ENCODE assay signal across 34 cellular contexts in the genomic region with DNA sequence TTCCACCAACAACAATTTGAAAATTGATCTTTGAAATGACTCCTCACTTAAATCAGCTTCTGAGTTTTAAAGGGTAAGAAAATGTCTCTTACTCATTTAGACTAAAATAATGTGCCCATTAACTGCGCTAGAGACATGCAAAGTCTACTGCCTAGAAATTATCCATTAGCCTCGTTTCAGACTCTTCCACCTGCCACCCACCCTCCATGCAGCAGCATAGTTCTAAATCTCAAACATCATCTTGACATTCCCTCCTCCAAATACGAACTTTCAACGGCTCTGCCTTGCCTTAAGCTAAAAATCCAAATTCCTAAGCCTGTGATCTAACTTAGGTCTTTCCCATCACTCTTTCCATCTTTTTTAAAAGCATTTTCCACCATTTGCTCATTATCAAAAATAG.
"Had no signal": no experiment of that assay in that cellular context is flagged by ENCODE, and none has a peak within 500 bp of the region (broad histone marks: within the 10 kb centered on the region; RNA-seq: fewer than 3 reads in every experiment).

No MANE protein-coding gene starts in this region.

- DNase-seq: activated B cell treated with CpG ODN at 0.5 μM for 24 hours; activated CD4-positive, alpha-beta memory T cell treated with anti-CD3 and anti-CD28 coated beads for 36 hours; activated CD4-positive, alpha-beta T cell treated with anti-CD3 and anti-CD28 coated beads for 4 hours; activated CD4-positive, alpha-beta T cell treated with anti-CD3 and anti-CD28 coated beads, Interleukin-2, amount 10 ng/mL, durations not matched to agents 24 days and 14 days; activated CD4-positive, alpha-beta T cell treated with anti-CD3 and anti-CD28 coated beads, Interleukin-2, amount 50 U/mL, for 1 hour; activated CD4-positive, alpha-beta T cell treated with anti-CD3 and anti-CD28 coated beads, Interleukin-2, amount 50 U/mL, for 4 hours; activated CD4-positive, CD25-positive, alpha-beta regulatory T cell treated with anti-CD3 and anti-CD28 coated beads, Interleukin-2, amount 50 U/mL, for 72 hours; activated CD8-positive, alpha-beta memory T cell treated with anti-CD3 and anti-CD28 coated beads, Interleukin-2, amount 50 U/mL, for 4 hours; activated CD8-positive, alpha-beta T cell treated with anti-CD3 and anti-CD28 coated beads for 36 hours; activated effector memory CD4-positive, alpha-beta T cell treated with anti-CD3 and anti-CD28 coated beads, Interleukin-2, amount 50 U/mL, for 16 hours; activated gamma-delta T cell treated with Interleukin-2 at 50 U/mL for 16 hours; activated naive CD4-positive, alpha-beta T cell; activated naive CD4-positive, alpha-beta T cell treated with anti-CD3 and anti-CD28 coated beads for 36 hours; activated naive CD4-positive, alpha-beta T cell treated with anti-CD3 and anti-CD28 coated beads, Interleukin-2, amount 50 U/mL, for 16 hours; activated naive CD8-positive, alpha-beta T cell treated with anti-CD3 and anti-CD28 coated beads for 36 hours; activated T-cell treated with anti-CD3 and anti-CD28 coated beads for 4 hours; activated T-cell treated with anti-CD3 and anti-CD28 coated beads, Interleukin-2, amount 50 U/mL, for 1 hour; activated T-cell treated with anti-CD3 and anti-CD28 coated beads, Interleukin-2, amount 50 U/mL, for 4 hours; activated T-cell treated with anti-CD3 and anti-CD28 coated beads, Interleukin-2, amount 50 U/mL, for 72 hours; adrenal gland; amniotic stem cell; aorta; body of pancreas; brain microvascular endothelial cell; central memory CD4-positive, alpha-beta T cell; T-helper 1 cell; T-helper 2 cell; T-helper 9 cell had no signal

- ATAC-seq: activated CD8-positive, alpha-beta T cell treated with anti-CD3 and anti-CD28 coated beads for 36 hours; activated naive CD4-positive, alpha-beta T cell treated with anti-CD3 and anti-CD28 coated beads, Interleukin-2, amount 50 U/mL, for 72 hours; activated T-cell treated with anti-CD3 and anti-CD28 coated beads, Interleukin-2, amount 50 U/mL, for 4 hours; activated T-cell treated with anti-CD3 and anti-CD28 coated beads, Interleukin-2, amount 50 U/mL, for 72 hours; activated T-helper 17 cell treated with anti-CD3 and anti-CD28 coated beads, Interleukin-2, amount 50 U/mL, for 72 hours; body of pancreas had no signal

- H3K27me3 Mint-ChIP-seq: activated CD8-positive, alpha-beta T cell treated with anti-CD3 and anti-CD28 coated beads for 36 hours; activated naive CD8-positive, alpha-beta T cell treated with anti-CD3 and anti-CD28 coated beads for 36 hours had no signal

- H3K9me3 ChIP-seq: adrenal gland, body of pancreas had no signal

- H3K4me3 Mint-ChIP-seq: activated B cell treated with CpG ODN at 0.5 μM for 24 hours; activated CD4-positive, alpha-beta memory T cell treated with anti-CD3 and anti-CD28 coated beads for 36 hours; activated CD4-positive, alpha-beta T cell treated with anti-CD3 and anti-CD28 coated beads, Interleukin-2, amount 10 ng/mL, durations not matched to agents 24 days and 14 days; activated CD8-positive, alpha-beta T cell treated with anti-CD3 and anti-CD28 coated beads for 36 hours; activated naive CD4-positive, alpha-beta T cell treated with anti-CD3 and anti-CD28 coated beads for 36 hours; activated naive CD8-positive, alpha-beta T cell treated with anti-CD3 and anti-CD28 coated beads for 36 hours; activated T-cell treated with anti-CD3 and anti-CD28 coated beads, Interleukin-2, amount 50 U/mL, for 4 hours; activated T-cell treated with anti-CD3 and anti-CD28 coated beads, Interleukin-2, amount 50 U/mL, for 72 hours; activated T-helper 1 cell treated with anti-CD3 and anti-CD28 coated beads, Interleukin-12 subunit alpha, Interleukin-12 subunit beta, Interleukin-2, Interleukin-4 antibody, amounts not matched to agents 30 ng/mL and 10 ng/mL and 1 ng/mL, durations not matched to agents 14 hours and 24 hours and 36 hours; activated T-helper 17 cell treated with anti-CD3 and anti-CD28 coated beads, Interleukin-2, amount 50 U/mL, for 72 hours; T-helper 1 cell treated with Interleukin-12 subunit alpha and Interleukin-12 subunit beta and Interleukin-4 antibody, amounts not matched to agents 30 μg/mL and 1 μg/mL, for 36 hours; T-helper 2 cell treated with Interferon-gamma antibody and Interleukin-4, amounts not matched to agents 5 μg/mL and 100 μg/mL, for 36 hours had no signal

- H3K36me3 ChIP-seq: adrenal gland, brain microvascular endothelial cell, breast epithelium had no signal

- H3K9me3 Mint-ChIP-seq: activated CD4-positive, alpha-beta memory T cell treated with anti-CD3 and anti-CD28 coated beads for 36 hours; activated CD4-positive, alpha-beta T cell treated with anti-CD3 and anti-CD28 coated beads, Interleukin-2, amount 10 ng/mL, durations not matched to agents 24 days and 14 days; activated naive CD4-positive, alpha-beta T cell treated with anti-CD3 and anti-CD28 coated beads for 36 hours; activated naive CD4-positive, alpha-beta T cell treated with anti-CD3 and anti-CD28 coated beads, Interleukin-2, amount 50 U/mL, for 72 hours; activated naive CD8-positive, alpha-beta T cell treated with anti-CD3 and anti-CD28 coated beads for 36 hours; activated T-cell treated with anti-CD3 and anti-CD28 coated beads, Interleukin-2, amount 50 U/mL, for 72 hours; activated T-helper 1 cell treated with anti-CD3 and anti-CD28 coated beads, Interleukin-12 subunit alpha, Interleukin-12 subunit beta, Interleukin-2, Interleukin-4 antibody, amounts not matched to agents 30 ng/mL and 10 ng/mL and 1 ng/mL, durations not matched to agents 14 hours and 24 hours and 36 hours; activated T-helper 17 cell treated with anti-CD3 and anti-CD28 coated beads, Interleukin-2, amount 50 U/mL, for 72 hours; T-helper 1 cell treated with Interleukin-12 subunit alpha and Interleukin-12 subunit beta and Interleukin-4 antibody, amounts not matched to agents 30 μg/mL and 1 μg/mL, for 36 hours; T-helper 2 cell treated with Interferon-gamma antibody and Interleukin-4, amounts not matched to agents 5 μg/mL and 100 μg/mL, for 36 hours had no signal

- H3K4me3 ChIP-seq: adrenal gland, body of pancreas, breast epithelium had no signal

- H3K27ac Mint-ChIP-seq: activated B cell treated with CpG ODN at 0.5 μM for 24 hours; activated CD4-positive, alpha-beta memory T cell treated with anti-CD3 and anti-CD28 coated beads for 36 hours; activated CD4-positive, alpha-beta T cell treated with anti-CD3 and anti-CD28 coated beads, Interleukin-2, amount 10 ng/mL, durations not matched to agents 24 days and 14 days; activated CD8-positive, alpha-beta T cell treated with anti-CD3 and anti-CD28 coated beads for 36 hours; activated naive CD4-positive, alpha-beta T cell treated with anti-CD3 and anti-CD28 coated beads for 36 hours; activated naive CD4-positive, alpha-beta T cell treated with anti-CD3 and anti-CD28 coated beads, Interleukin-2, amount 50 U/mL, for 72 hours; activated naive CD8-positive, alpha-beta T cell treated with anti-CD3 and anti-CD28 coated beads for 36 hours; activated T-cell treated with anti-CD3 and anti-CD28 coated beads, Interleukin-2, amount 50 U/mL, for 72 hours; activated T-helper 1 cell treated with anti-CD3 and anti-CD28 coated beads, Interleukin-12 subunit alpha, Interleukin-12 subunit beta, Interleukin-2, Interleukin-4 antibody, amounts not matched to agents 30 ng/mL and 10 ng/mL and 1 ng/mL, durations not matched to agents 14 hours and 24 hours and 36 hours; activated T-helper 17 cell treated with anti-CD3 and anti-CD28 coated beads, Interleukin-2, amount 50 U/mL, for 72 hours; T-helper 1 cell treated with Interleukin-12 subunit alpha and Interleukin-12 subunit beta and Interleukin-4 antibody, amounts not matched to agents 30 μg/mL and 1 μg/mL, for 36 hours; T-helper 2 cell treated with Interferon-gamma antibody and Interleukin-4, amounts not matched to agents 5 μg/mL and 100 μg/mL, for 36 hours had no signal

- H3K4me1 ChIP-seq: adrenal gland, body of pancreas, breast epithelium had no signal

- H3K27ac ChIP-seq: adrenal gland, body of pancreas, brain microvascular endothelial cell, breast epithelium had no signal

- H3K4me1 Mint-ChIP-seq: activated B cell treated with CpG ODN at 0.5 μM for 24 hours; activated CD4-positive, alpha-beta T cell treated with anti-CD3 and anti-CD28 coated beads, Interleukin-2, amount 10 ng/mL, durations not matched to agents 24 days and 14 days; activated naive CD8-positive, alpha-beta T cell treated with anti-CD3 and anti-CD28 coated beads for 36 hours; activated T-helper 17 cell treated with anti-CD3 and anti-CD28 coated beads, Interleukin-2, amount 50 U/mL, for 72 hours had no signal

- H3K36me3 Mint-ChIP-seq: activated CD4-positive, alpha-beta memory T cell treated with anti-CD3 and anti-CD28 coated beads for 36 hours; activated naive CD4-positive, alpha-beta T cell treated with anti-CD3 and anti-CD28 coated beads, Interleukin-2, amount 50 U/mL, for 72 hours; activated naive CD8-positive, alpha-beta T cell treated with anti-CD3 and anti-CD28 coated beads for 36 hours had no signal

- H3K27me3 ChIP-seq: adrenal gland, body of pancreas, brain microvascular endothelial cell, breast epithelium had no signal
